Comparison of ENCODE assay signal across 13 cellular contexts in the genomic region with DNA sequence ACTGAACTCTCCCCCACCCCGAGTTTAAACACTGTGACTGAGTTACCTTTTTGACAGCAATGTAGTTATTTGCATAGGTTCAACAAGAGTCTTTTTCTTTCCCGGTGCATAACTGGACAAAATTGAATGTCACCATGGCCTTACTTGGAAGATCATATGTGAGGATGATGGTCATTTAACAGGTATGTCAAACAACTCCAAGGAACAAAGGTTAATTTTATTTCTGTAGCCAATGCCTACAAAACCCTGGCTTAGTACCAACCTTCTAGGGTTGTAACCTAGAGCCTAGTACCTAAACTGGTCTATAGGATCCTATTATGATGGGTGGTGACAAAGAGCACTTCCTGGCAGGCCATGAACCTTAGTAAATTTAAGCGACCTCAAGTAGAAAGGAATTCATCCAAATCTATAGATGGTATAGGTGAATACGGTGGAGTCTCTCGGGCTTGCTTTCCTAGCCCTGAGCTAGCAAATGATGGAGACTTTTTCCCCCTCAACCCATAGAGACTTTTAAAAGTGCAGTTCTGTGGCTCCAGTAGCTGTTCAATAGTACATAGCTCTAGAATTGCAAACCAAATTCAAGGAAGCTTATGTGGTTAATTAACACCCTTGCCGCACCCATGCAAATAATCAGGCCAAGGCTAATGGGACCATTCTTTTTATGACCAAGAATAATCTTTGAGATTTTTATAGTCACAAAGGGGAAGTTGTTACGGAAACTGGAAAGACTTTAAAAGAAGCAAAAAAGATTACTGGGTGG.
DNase-seq lines count a peak whose midpoint lies in the region; ATAC-seq and TF ChIP-seq lines count a peak whose summit lies in the region.
"Had no signal": no experiment of that assay in that cellular context is flagged by ENCODE, and none has a peak within 500 bp of the region (broad histone marks: within the 10 kb centered on the region; RNA-seq: fewer than 3 reads in every experiment).

No MANE protein-coding gene starts in this region.

- ATAC-seq in GM18502 (IDR thresholded peaks at IDR 0.05; ENCODE audit: poor library complexity, unreplicated experiment), result peak; percentile 62
- ATAC-seq in GM21381 (IDR thresholded peaks at IDR 0.05; ENCODE audit: unreplicated experiment), result peak; percentile 52
- peak; percentile 40 for ATAC-seq in HG03135 (IDR thresholded peaks at IDR 0.05; ENCODE audit: unreplicated experiment)
- no peak for ATAC-seq in GM21360 (IDR thresholded peaks at IDR 0.05; ENCODE audit: unreplicated experiment)
- ATAC-seq: HCT116, PC-3 had no signal

- DNase-seq in colonic mucosa (peak; percentile 66), NCI-H69 (lab: John Stamatoyannopoulos, UW) (no peak)
- DNase-seq in stimulated activated naive CD4-positive, alpha-beta T cell treated with Interleukin-2 at 50 U/mL for 16 hours (lab: John Stamatoyannopoulos, UW), result no peak
- DNase-seq in stimulated activated CD4-positive, alpha-beta T cell treated with anti-CD3 and anti-CD28 coated beads, Interleukin-1b, Interleukin-23, amount 100 ng/mL, for 48 hours, result no peak
- DNase-seq: activated naive CD8-positive, alpha-beta T cell treated with anti-CD3 and anti-CD28 coated beads, Interleukin-2, amount 10 ng/mL, durations not matched to agents 7 days and 5 days; occipital lobe; PC-3 had no signal

- no peaks in the 10 kb centered on the region for H3K9me3 ChIP-seq in colonic mucosa

- intact Hi-C loops in colonic mucosa (cut with DNase I), result no loop called here

- H3K4me1 ChIP-seq in colonic mucosa, result no peaks in the 10 kb centered on the region

- TF ChIP-seq CTCF in colonic mucosa (IDR thresholded peaks at IDR 0.05), result no peak

- H3K27me3 ChIP-seq in colonic mucosa, result no peaks in the 10 kb centered on the region

- H3K9ac ChIP-seq in colonic mucosa (ENCODE audit: low read depth in 2 of 2, low read length in 2 of 2), result peak overlapping the region in 1 of 2 donors; percentile 3

- H3K36me3 ChIP-seq in colonic mucosa, result no peaks in the 10 kb centered on the region

- H3K27ac ChIP-seq in colonic mucosa, result peak overlapping the region; percentile 69
- H3K27ac ChIP-seq: VCaP had no signal

- no peak overlapping the region for H3K4me3 ChIP-seq in colonic mucosa
